23 cellular contexts compared by ENCODE assay signal in the genomic region with DNA sequence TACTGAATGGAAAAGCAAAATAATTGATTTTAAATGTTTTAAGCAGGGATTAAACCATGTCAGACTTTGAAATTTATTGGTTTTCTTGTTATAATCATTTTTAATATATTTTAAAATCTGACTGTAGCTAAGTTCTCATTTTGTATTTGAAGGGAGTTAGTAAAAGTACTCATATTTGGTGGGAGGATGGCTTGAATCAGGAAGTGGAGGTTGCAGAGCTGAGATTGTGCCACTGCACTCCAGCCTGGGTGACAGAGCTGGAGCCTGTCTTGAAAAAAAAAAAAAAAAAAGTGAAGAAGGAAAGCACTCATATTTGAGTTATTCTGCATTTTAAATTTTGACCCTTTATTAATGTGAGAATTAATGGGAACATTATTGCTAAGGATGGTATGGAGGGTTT.
"Had no signal": no experiment of that assay in that cellular context is flagged by ENCODE, and none has a peak within 500 bp of the region (broad histone marks: within the 10 kb centered on the region; RNA-seq: fewer than 3 reads in every experiment).

No MANE protein-coding gene starts in this region.

- H3K4me1 Mint-ChIP-seq: activated CD4-positive, alpha-beta T cell treated with anti-CD3 and anti-CD28 coated beads, Interleukin-2, amount 10 ng/mL, durations not matched to agents 7 days and 5 days; endodermal cell; neural progenitor cell had no signal

- H3K27ac Mint-ChIP-seq: activated CD4-positive, alpha-beta T cell treated with anti-CD3 and anti-CD28 coated beads, Interleukin-2, amount 10 ng/mL, durations not matched to agents 7 days and 5 days; activated CD8-positive, alpha-beta T cell treated with anti-CD3 and anti-CD28 coated beads, Interleukin-2, amount 10 ng/mL, durations not matched to agents 7 days and 5 days; activated naive CD4-positive, alpha-beta T cell treated with anti-CD3 and anti-CD28 coated beads for 36 hours; brain; endodermal cell; neural progenitor cell; stimulated activated naive CD8-positive, alpha-beta T cell treated with anti-CD3 and anti-CD28 coated beads, Interleukin-15, Interleukin-2, amounts not matched to agents 100 ng/mL and 50 ng/mL, for 24 hours had no signal

- H3K9me3 Mint-ChIP-seq: activated CD4-positive, alpha-beta T cell treated with anti-CD3 and anti-CD28 coated beads, Interleukin-2, amount 10 ng/mL, durations not matched to agents 7 days and 5 days; activated naive CD4-positive, alpha-beta T cell treated with anti-CD3 and anti-CD28 coated beads for 36 hours; activated T-cell treated with anti-CD3 and anti-CD28 coated beads, Interleukin-2, amount 50 U/mL, for 4 hours; brain; endodermal cell; naive B cell; neural progenitor cell; stimulated activated naive CD8-positive, alpha-beta T cell treated with anti-CD3 and anti-CD28 coated beads, Interleukin-15, Interleukin-2, amounts not matched to agents 100 ng/mL and 50 ng/mL, for 24 hours had no signal

- ATAC-seq: activated CD4-positive, CD25-positive, alpha-beta regulatory T cell treated with anti-CD3 and anti-CD28 coated beads, Interleukin-2, amount 50 U/mL, for 24 hours; activated CD8-positive, alpha-beta T cell treated with anti-CD3 and anti-CD28 coated beads, Interleukin-2, amount 10 ng/mL, durations not matched to agents 7 days and 5 days; activated T-cell treated with anti-CD3 and anti-CD28 coated beads, Interleukin-2, amount 50 U/mL, for 4 hours; foreskin keratinocyte; left cardiac atrium; mucosa of descending colon had no signal

- H3K36me3 Mint-ChIP-seq: brain, neural progenitor cell had no signal

- DNase-seq: activated CD4-positive, alpha-beta T cell treated with anti-CD3 and anti-CD28 coated beads, Interleukin-2, amount 10 ng/mL, durations not matched to agents 7 days and 5 days; activated CD8-positive, alpha-beta memory T cell treated with anti-CD3 and anti-CD28 coated beads, Interleukin-2, amount 50 U/mL, for 4 hours; activated CD8-positive, alpha-beta T cell treated with anti-CD3 and anti-CD28 coated beads, Interleukin-2, amount 10 ng/mL, durations not matched to agents 7 days and 5 days; activated naive CD4-positive, alpha-beta T cell treated with anti-CD3 and anti-CD28 coated beads for 36 hours; activated T-cell treated with anti-CD3 and anti-CD28 coated beads, Interleukin-2, amount 50 U/mL, for 4 hours; anterior cingulate cortex; caudate nucleus; endodermal cell; foreskin keratinocyte; glutamatergic neuron; hippocampal formation; left cardiac atrium; mesenchymal stem cell; mucosa of descending colon; naive B cell; stimulated activated CD4-positive, alpha-beta T cell treated with anti-CD3 and anti-CD28 coated beads, Interleukin-2, amount 100 ng/mL, for 24 hours; transverse colon had no signal

- H3K4me3 Mint-ChIP-seq: activated CD4-positive, alpha-beta T cell treated with anti-CD3 and anti-CD28 coated beads, Interleukin-2, amount 10 ng/mL, durations not matched to agents 7 days and 5 days; activated CD8-positive, alpha-beta T cell treated with anti-CD3 and anti-CD28 coated beads, Interleukin-2, amount 10 ng/mL, durations not matched to agents 7 days and 5 days; activated naive CD4-positive, alpha-beta T cell treated with anti-CD3 and anti-CD28 coated beads for 36 hours; activated T-cell treated with anti-CD3 and anti-CD28 coated beads, Interleukin-2, amount 50 U/mL, for 4 hours; brain; endodermal cell; neural progenitor cell; stimulated activated naive CD8-positive, alpha-beta T cell treated with anti-CD3 and anti-CD28 coated beads, Interleukin-15, Interleukin-2, amounts not matched to agents 100 ng/mL and 50 ng/mL, for 24 hours had no signal

- FAIRE-seq: colon, islet of Langerhans had no signal
